14 cellular contexts compared by ENCODE assay signal in genomic region chr11:122709042-122709760, GRCh38. TPM values are rescaled to one million over a fixed set of nuclear protein-coding genes. Genes with fewer than 3 reads are reported as not detected.
A peak's percentile ranks its signal among the peaks of the same experiment; 100 is the strongest.
DNase-seq lines count a peak whose midpoint lies in the region; ATAC-seq and TF ChIP-seq lines count a peak whose summit lies in the region.
"Had no signal": no experiment of that assay in that cellular context is flagged by ENCODE, and none has a peak within 500 bp of the region (broad histone marks: within the 10 kb centered on the region; RNA-seq: fewer than 3 reads in every experiment).

No MANE protein-coding gene starts in this region.

- CTCF ChIA-PET in A673 (lab: Charles Lee), result interaction anchor here (0.5 kb wide), 1 partner anchor 80 kb away, joined by 5 read pairs; no protein-coding TSS in a partner anchor

- intact Hi-C loops in A673 (cut with micrococcal nuclease; ENCODE audit: unreplicated experiment), result no loop called here

- POLR2A ChIA-PET in A673 (lab: Charles Lee; ENCODE audit: low non-redundant PET), result no interaction called here

- H3K4me3 ChIP-seq in A673 (ENCODE audit: low read depth, low read length, poor library complexity, severe bottlenecking), result no peak overlapping the region

- TF ChIP-seq CTCF in A673 (conservative IDR thresholded peaks at IDR 0.05; ENCODE audit: low read depth, low read length), result no peak

- no peaks in the 10 kb centered on the region for H3K9me3 ChIP-seq in A673 (ENCODE audit: low read depth, low read length, poor library complexity, severe bottlenecking)
- H3K9me3 ChIP-seq: neutrophil had no signal

- BruUV-seq in A673 (replicated peaks; lab: Mats Ljungman, UMichigan), result no TSS peak

- peaks cover 31% of the 10 kb centered on the region for H3K4me1 ChIP-seq in A673 (ENCODE audit: insufficient read depth, low read length, poor library complexity, severe bottlenecking)

- no peaks in the 10 kb centered on the region for H3K27me3 ChIP-seq in A673 (replicated peaks; ENCODE audit: insufficient read depth, low read depth, low read length, poor library complexity)
- H3K27me3 ChIP-seq: neutrophil had no signal

- no peaks in the 10 kb centered on the region for H3K36me3 ChIP-seq in A673 (ENCODE audit: insufficient read depth, low read length, poor library complexity, severe bottlenecking)
- H3K36me3 ChIP-seq: neutrophil had no signal

- H3K27ac ChIP-seq in A673 (ENCODE audit: low read depth, low read length, poor library complexity, severe bottlenecking), result no peak overlapping the region
- H3K27ac ChIP-seq: C4-2B had no signal

- DNase-seq in A673 (ENCODE audit: low spot score) (peak; percentile 70), H4 (ENCODE audit: low spot score) (peak; percentile 54), amniotic epithelial cell (ENCODE audit: low read depth) (peak; percentile 74), hepatic stellate cell (ENCODE audit: low spot score) (peak; percentile 40), NCI-H128 (lab: John Stamatoyannopoulos, UW; ENCODE audit: unreplicated experiment) (no peak), ecto neural progenitor cell (ENCODE audit: low spot score) (no peak)
- no peak for DNase-seq in activated CD8-positive, alpha-beta memory T cell treated with anti-CD3 and anti-CD28 coated beads, Interleukin-2, amount 50 U/mL, for 4 hours
- DNase-seq: activated naive CD8-positive, alpha-beta T cell treated with anti-CD3 and anti-CD28 coated beads, Interleukin-2, amount 10 ng/mL, durations not matched to agents 7 days and 5 days; kidney; NCI-H1694; stimulated activated naive CD8-positive, alpha-beta T cell treated with anti-CD3 and anti-CD28 coated beads, Interleukin-15, Interleukin-2, amounts not matched to agents 100 U/mL and 50 U/mL, for 24 hours had no signal

- no peak for ATAC-seq in GM21786 (IDR thresholded peaks at IDR 0.05; ENCODE audit: unreplicated experiment)
- ATAC-seq: stimulated activated naive CD8-positive, alpha-beta T cell treated with anti-CD3 and anti-CD28 coated beads, Interleukin-15, Interleukin-2, amounts not matched to agents 100 U/mL and 50 U/mL, for 24 hours had no signal

RNA-seq across cellular contexts. Expression of gene UBASH3B, which starts 53.7 kb away (rescaled TPM):
- 15.0 and 15.3 TPM in 2 replicates for total RNA-seq in A673 (2021)
- total RNA-seq in H4 (2014; rRNA removed; shearing (Covaris generic)), result 4.4 and 6.4 TPM in 2 replicates

Comparison
In these comparisons a context has a peak if more than half of its experiments do, and no peak if none do; other contexts are left out.
1. DNase-seq: peak in A673 (single experiment), H4 (single experiment), amniotic epithelial cell (single experiment) and hepatic stellate cell (single experiment); none in NCI-H128 (single experiment), activated CD8-positive, alpha-beta memory T cell treated with anti-CD3 and anti-CD28 coated beads, Interleukin-2, amount 50 U/mL, for 4 hours (single experiment) and ecto neural progenitor cell (single experiment).